In genomic region chr22:26581769-26582168, GRCh38 we compare ENCODE assay signal across 1 cellular context.
A peak's percentile ranks its signal among the peaks of the same experiment; 100 is the strongest.
TF ChIP-seq lines count a peak whose summit lies in the region.

No MANE protein-coding gene starts in this region.

TF ChIP-seq in HepG2, 621 proteins besides CTCF, POLR2A, EP300 and RAD21:
- TF ChIP-seq SMARCC2 (IDR thresholded peaks at IDR 0.05) (no peak), ZFP62 (CRISPR knock-in tag; IDR thresholded peaks at IDR 0.05) (no peak), ZNF770 (CRISPR knock-in tag; IDR thresholded peaks at IDR 0.05) (no peak)
- TF ChIP-seq, protein P1, sequence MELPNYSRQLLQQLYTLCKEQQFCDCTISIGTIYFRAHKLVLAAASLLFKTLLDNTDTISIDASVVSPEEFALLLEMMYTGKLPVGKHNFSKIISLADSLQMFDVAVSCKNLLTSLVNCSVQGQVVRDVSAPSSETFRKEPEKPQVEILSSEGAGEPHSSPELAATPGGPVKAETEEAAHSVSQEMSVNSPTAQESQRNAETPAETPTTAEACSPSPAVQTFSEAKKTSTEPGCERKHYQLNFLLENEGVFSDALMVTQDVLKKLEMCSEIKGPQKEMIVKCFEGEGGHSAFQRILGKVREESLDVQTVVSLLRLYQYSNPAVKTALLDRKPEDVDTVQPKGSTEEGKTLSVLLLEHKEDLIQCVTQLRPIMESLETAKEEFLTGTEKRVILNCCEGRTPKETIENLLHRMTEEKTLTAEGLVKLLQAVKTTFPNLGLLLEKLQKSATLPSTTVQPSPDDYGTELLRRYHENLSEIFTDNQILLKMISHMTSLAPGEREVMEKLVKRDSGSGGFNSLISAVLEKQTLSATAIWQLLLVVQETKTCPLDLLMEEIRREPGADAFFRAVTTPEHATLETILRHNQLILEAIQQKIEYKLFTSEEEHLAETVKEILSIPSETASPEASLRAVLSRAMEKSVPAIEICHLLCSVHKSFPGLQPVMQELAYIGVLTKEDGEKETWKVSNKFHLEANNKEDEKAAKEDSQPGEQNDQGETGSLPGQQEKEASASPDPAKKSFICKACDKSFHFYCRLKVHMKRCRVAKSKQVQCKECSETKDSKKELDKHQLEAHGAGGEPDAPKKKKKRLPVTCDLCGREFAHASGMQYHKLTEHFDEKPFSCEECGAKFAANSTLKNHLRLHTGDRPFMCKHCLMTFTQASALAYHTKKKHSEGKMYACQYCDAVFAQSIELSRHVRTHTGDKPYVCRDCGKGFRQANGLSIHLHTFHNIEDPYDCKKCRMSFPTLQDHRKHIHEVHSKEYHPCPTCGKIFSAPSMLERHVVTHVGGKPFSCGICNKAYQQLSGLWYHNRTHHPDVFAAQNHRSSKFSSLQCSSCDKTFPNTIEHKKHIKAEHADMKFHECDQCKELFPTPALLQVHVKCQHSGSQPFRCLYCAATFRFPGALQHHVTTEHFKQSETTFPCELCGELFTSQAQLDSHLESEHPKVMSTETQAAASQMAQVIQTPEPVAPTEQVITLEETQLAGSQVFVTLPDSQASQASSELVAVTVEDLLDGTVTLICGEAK (IDR thresholded peaks at IDR 0.05), result peak; percentile 50; the same call in 1 of the 2 replicates
- TF ChIP-seq, protein P1 (CRISPR knock-in tag; IDR thresholded peaks at IDR 0.05), result peak; percentile 88
